ENCODE assay signal across 17 cellular contexts in the genomic region with DNA sequence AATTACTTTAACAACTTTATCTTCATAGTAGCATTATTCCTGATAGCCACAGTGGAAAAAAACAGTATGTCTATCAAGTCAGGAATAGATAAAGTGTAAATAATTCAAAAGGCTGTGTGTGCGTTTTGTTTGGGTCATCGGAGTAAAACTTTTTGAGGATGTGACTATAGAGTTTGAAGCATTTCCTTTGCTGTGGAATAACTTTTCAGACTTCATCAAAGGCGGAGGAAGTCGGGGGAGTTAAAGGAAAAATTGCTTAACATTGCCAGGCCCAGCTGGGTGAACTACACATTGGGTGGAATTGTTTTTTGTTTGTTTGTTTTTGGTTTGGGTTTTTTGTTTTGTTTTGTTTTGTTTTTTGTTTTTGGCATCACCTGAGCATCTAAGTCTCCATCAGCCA.
DNase-seq lines count a peak whose midpoint lies in the region; ATAC-seq and TF ChIP-seq lines count a peak whose summit lies in the region.
"Had no signal": no experiment of that assay in that cellular context is flagged by ENCODE, and none has a peak within 500 bp of the region (broad histone marks: within the 10 kb centered on the region; RNA-seq: fewer than 3 reads in every experiment).

No MANE protein-coding gene starts in this region.

- peaks cover 8% of the 10 kb centered on the region for H3K36me3 Mint-ChIP-seq in T-helper 17 cell (ENCODE audit: low read depth)

- no peaks in the 10 kb centered on the region for H3K27me3 Mint-ChIP-seq in T-helper 17 cell
- H3K27me3 Mint-ChIP-seq: progenitor cell of endocrine pancreas, T-cell had no signal

- H3K27ac Mint-ChIP-seq in T-helper 17 cell, result peak overlapping the region; percentile 60
- H3K27ac Mint-ChIP-seq: activated naive CD4-positive, alpha-beta T cell treated with anti-CD3 and anti-CD28 coated beads for 36 hours; progenitor cell of endocrine pancreas had no signal

- no peak overlapping the region for H3K4me3 Mint-ChIP-seq in T-helper 17 cell
- H3K4me3 Mint-ChIP-seq: activated naive CD4-positive, alpha-beta T cell treated with anti-CD3 and anti-CD28 coated beads for 36 hours; T-cell; WTC11 had no signal

- 43 to 63% (median 56%) methylated on average over 4 of the region's 4 CpGs for WGBS in spleen, 5 donors

- no peaks in the 10 kb centered on the region for H3K9me3 ChIP-seq in T-helper 17 cell (ENCODE audit: control insufficient read depth, low read length, poor library complexity, severe bottlenecking)
- no peaks in the 10 kb centered on the region for H3K9me3 ChIP-seq in spleen

- H3K4me3 ChIP-seq in spleen, result no peak overlapping the region

- ATAC-seq in T-helper 17 cell (no peak), HG03108 (IDR thresholded peaks at IDR 0.05; ENCODE audit: unreplicated experiment) (no peak)
- ATAC-seq: T-cell, WTC11 had no signal

- H3K36me3 ChIP-seq in spleen, result peaks cover 0 to 100% (median 67%) of the 10 kb centered on the region in 6 donors

- intact Hi-C loops in spleen (cut with DNase I; ENCODE audit: low total_unique reads), result no loop called here

- no peak for DNase-seq in T-helper 17 cell
- no peak for DNase-seq in caudate nucleus (lab: John Stamatoyannopoulos, UW)
- peak; percentile 26 for DNase-seq in left kidney (ENCODE audit: low read depth, low spot score)
- DNase-seq in spleen, result no peak
- DNase-seq in SW480 (ENCODE audit: low spot score), result no peak
- no peak for DNase-seq in T-helper 9 cell
- no peak for DNase-seq in effector CD4-positive, alpha-beta T cell
- DNase-seq: activated naive CD4-positive, alpha-beta T cell treated with anti-CD3 and anti-CD28 coated beads for 36 hours; DMS53; KBM-7; NCI-H1092 treated with DMSO at 0.1 percent for 48 hours; NCI-H82; T-cell had no signal

- TF ChIP-seq CTCF in spleen (IDR thresholded peaks at IDR 0.05 in 8 of 11, conservative IDR thresholded peaks at IDR 0.05 in 3 of 11), result no peak

- peaks cover 21% of the 10 kb centered on the region for H3K4me1 Mint-ChIP-seq in T-helper 17 cell

- no peak for TF ChIP-seq POLR2A in spleen (IDR thresholded peaks at IDR 0.05)

- H3K4me1 ChIP-seq in spleen, result peaks cover 0 to 28% (median 4%) of the 10 kb centered on the region in 6 donors

- no peaks in the 10 kb centered on the region for H3K27me3 ChIP-seq in spleen (replicated peaks in 1 of 7)

- peak overlapping the region; percentile 37 for H3K27ac ChIP-seq in caudate nucleus (ENCODE audit: low read depth, low read length)
- peak overlapping the region in 7 of 8 donors; percentile 7 to 57 (median 50) for H3K27ac ChIP-seq in spleen
- H3K27ac ChIP-seq: HL-60 had no signal
